ENCODE assay signal across 17 cellular contexts in genomic region chr22:41963453-41964105, GRCh38. TPM values are rescaled to one million over a fixed set of nuclear protein-coding genes. Genes with fewer than 3 reads are reported as not detected.
A peak's percentile ranks its signal among the peaks of the same experiment; 100 is the strongest.
DNase-seq lines count a peak whose midpoint lies in the region; ATAC-seq and TF ChIP-seq lines count a peak whose summit lies in the region.
"Had no signal": no experiment of that assay in that cellular context is flagged by ENCODE, and none has a peak within 500 bp of the region (broad histone marks: within the 10 kb centered on the region; RNA-seq: fewer than 3 reads in every experiment).

No MANE protein-coding gene starts in this region.

- TF ChIP-seq EP300 in gastroesophageal sphincter (IDR thresholded peaks at IDR 0.05) = no peak

- ATAC-seq in gastroesophageal sphincter (peak; percentile 31), HG02759 (IDR thresholded peaks at IDR 0.05; ENCODE audit: unreplicated experiment) (no peak), GM21515 (IDR thresholded peaks at IDR 0.05; ENCODE audit: unreplicated experiment) (no peak), GM18861 (IDR thresholded peaks at IDR 0.05; ENCODE audit: unreplicated experiment) (no peak)
- ATAC-seq: activated CD4-positive, alpha-beta T cell treated with anti-CD3 and anti-CD28 coated beads for 36 hours had no signal

- H3K27ac ChIP-seq in gastroesophageal sphincter = no peak overlapping the region
- H3K27ac ChIP-seq: BLaER1 had no signal

- H3K27me3 ChIP-seq in adipocyte (replicated peaks; ENCODE audit: control insufficient read depth, insufficient read depth, low read length) (peaks cover 3% of the 10 kb centered on the region), gastroesophageal sphincter (no peaks in the 10 kb centered on the region)
- H3K27me3 ChIP-seq: BLaER1 had no signal

- no peaks in the 10 kb centered on the region for H3K9me3 ChIP-seq in adipocyte (ENCODE audit: control insufficient read depth, low read length)
- no peaks in the 10 kb centered on the region for H3K9me3 ChIP-seq in gastroesophageal sphincter
- H3K9me3 ChIP-seq: BLaER1 had no signal

- no peak overlapping the region for H3K4me3 ChIP-seq in adipocyte (ENCODE audit: low read length)
- no peak overlapping the region for H3K4me3 ChIP-seq in gastroesophageal sphincter
- H3K4me3 ChIP-seq: BLaER1 had no signal

- H3K36me3 ChIP-seq in adipocyte (ENCODE audit: control insufficient read depth, insufficient read depth, low read length, severe bottlenecking) (no peaks in the 10 kb centered on the region), gastroesophageal sphincter (no peaks in the 10 kb centered on the region)
- H3K36me3 ChIP-seq: BLaER1 had no signal

- no peak for TF ChIP-seq POLR2A in gastroesophageal sphincter (IDR thresholded peaks at IDR 0.05)

- WGBS in gastroesophageal sphincter (ENCODE audit: low coverage in 1 of 2), 2 donors = 38 to 54% methylated on average over 5 to 8 of the region's 9 CpGs

- H3K9ac ChIP-seq in adipocyte (ENCODE audit: low read length) = no peak overlapping the region
- H3K9ac ChIP-seq: BLaER1 had no signal

- no peak for TF ChIP-seq CTCF in gastroesophageal sphincter (IDR thresholded peaks at IDR 0.05)

- DNase-seq in COLO829 (ENCODE audit: low spot score) (peak; percentile 58), adipocyte (ENCODE audit: low read depth) (peak; percentile 32), putamen (ENCODE audit: low spot score) (peak; percentile 81), T-helper 2 cell (no peak)
- DNase-seq: activated CD4-positive, alpha-beta T cell treated with anti-CD3 and anti-CD28 coated beads for 36 hours; activated T-cell treated with anti-CD3 and anti-CD28 coated beads for 4 hours; DMS79 treated with DMSO at 0.1 percent for 48 hours; foreskin fibroblast; NCI-H1417 treated with DMSO at 0.1 percent for 48 hours; NCI-H226; stimulated activated CD4-positive, alpha-beta T cell treated with anti-CD3 and anti-CD28 coated beads, Interleukin-15, amount 100 ng/mL, for 24 hours had no signal

- peaks cover 19% of the 10 kb centered on the region for H3K4me1 ChIP-seq in adipocyte (ENCODE audit: control insufficient read depth, insufficient read depth, low read length)
- peaks cover 0 to 23% (median 0%) of the 10 kb centered on the region in 3 donors for H3K4me1 ChIP-seq in gastroesophageal sphincter

RNA-seq across cellular contexts. Expression of gene SEPTIN3, which starts 5.7 kb away (rescaled TPM):
- total RNA-seq in gastroesophageal sphincter = 1 to 10 TPM in 1 of 4 donors, under 1 TPM in 2, not detected in 1; 0.13 to 1.2 (median 0.93) TPM

RNA-seq across cellular contexts. Expression of gene CENPM, which starts 16.6 kb away (rescaled TPM):
- 1 to 10 TPM in 2 of 4 donors, not detected in 2; 1.9 to 3.4 TPM for total RNA-seq in gastroesophageal sphincter

RNA-seq across cellular contexts. Expression of gene WBP2NL, which starts 35.0 kb away (rescaled TPM):
- total RNA-seq in gastroesophageal sphincter = 1 to 10 TPM in 1 of 4 donors, under 1 TPM in 3; 0.22 to 2.8 (median 0.59) TPM
- total RNA-seq: mesothelial cell of epicardium had no signal

RNA-seq across cellular contexts. Expression of gene TNFRSF13C, which starts 37.0 kb away (rescaled TPM):
- total RNA-seq in gastroesophageal sphincter = under 1 TPM in 2 of 4 donors, not detected in 2; 0.12 to 0.16 TPM

Comparison
In these comparisons a context has a peak if more than half of its experiments do, and no peak if none do; other contexts are left out.
1. DNase-seq: peak in COLO829 (single experiment), adipocyte (single experiment) and putamen (single experiment); none in T-helper 2 cell (0 of 5).